ENCODE assay signal across 1 cellular context in the genomic region with DNA sequence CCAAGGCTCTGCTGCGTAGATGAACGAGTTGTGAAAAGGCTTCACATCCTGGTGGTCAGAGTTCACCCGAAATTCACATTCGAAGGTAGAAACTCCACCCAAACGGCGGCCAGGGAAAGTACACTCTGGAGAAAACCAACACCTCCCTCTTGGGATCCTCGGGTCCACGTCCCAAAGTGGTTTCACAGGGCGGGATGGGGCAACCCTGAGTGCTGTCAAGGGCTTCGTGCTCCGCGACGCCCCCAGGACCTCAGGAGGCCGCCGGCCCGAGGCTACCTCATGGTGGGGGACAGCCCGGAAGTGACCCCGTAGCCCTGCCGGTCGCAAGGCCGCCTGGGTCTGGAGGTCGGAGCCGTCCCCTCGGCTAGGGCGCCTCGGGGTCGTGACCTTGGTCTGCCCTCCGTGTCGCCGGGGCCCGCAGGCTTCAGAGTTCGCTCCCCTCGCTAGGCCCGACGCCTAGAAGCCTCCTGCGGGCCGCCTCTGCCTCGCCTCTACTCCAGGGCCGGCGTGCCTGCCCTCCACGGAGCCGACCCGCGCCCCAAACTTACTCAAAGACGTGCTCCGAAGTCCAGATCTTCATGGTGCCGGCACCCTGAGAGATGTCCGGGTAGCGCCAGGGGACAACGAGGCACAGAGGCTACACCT.
TF ChIP-seq lines count a peak whose summit lies in the region.

A gene (minus strand): TSS at position 636 of the 645 bp plus-strand sequence. CDS start 56 bp downstream, at position 580.

TF ChIP-seq in K562, 482 proteins besides CTCF, POLR2A, EP300 and RAD21 (continued from another document and continues in another):
- TF ChIP-seq ZNF224 (CRISPR knock-in tag; IDR thresholded peaks at IDR 0.05) = 0 out of 2 replicates have a peak, but pooled peaks have one; percentile 67
- no peak for TF ChIP-seq NFXL1 (CRISPR knock-in tag; IDR thresholded peaks at IDR 0.05)
- TF ChIP-seq YBX1 (IDR thresholded peaks at IDR 0.05) = no peak
- TF ChIP-seq HNRNPH1 (optimal IDR thresholded peaks at IDR 0.05; ENCODE audit: low read depth, low read length) = no peak
- no peak for TF ChIP-seq ILK (tag; IDR thresholded peaks at IDR 0.05; ENCODE audit: borderline replicate concordance, low read depth)
- peak; percentile 76; the same call in 1 of the 2 replicates for TF ChIP-seq ZNF766 (CRISPR knock-in tag; conservative IDR thresholded peaks at IDR 0.05)
- TF ChIP-seq, protein P1, sequence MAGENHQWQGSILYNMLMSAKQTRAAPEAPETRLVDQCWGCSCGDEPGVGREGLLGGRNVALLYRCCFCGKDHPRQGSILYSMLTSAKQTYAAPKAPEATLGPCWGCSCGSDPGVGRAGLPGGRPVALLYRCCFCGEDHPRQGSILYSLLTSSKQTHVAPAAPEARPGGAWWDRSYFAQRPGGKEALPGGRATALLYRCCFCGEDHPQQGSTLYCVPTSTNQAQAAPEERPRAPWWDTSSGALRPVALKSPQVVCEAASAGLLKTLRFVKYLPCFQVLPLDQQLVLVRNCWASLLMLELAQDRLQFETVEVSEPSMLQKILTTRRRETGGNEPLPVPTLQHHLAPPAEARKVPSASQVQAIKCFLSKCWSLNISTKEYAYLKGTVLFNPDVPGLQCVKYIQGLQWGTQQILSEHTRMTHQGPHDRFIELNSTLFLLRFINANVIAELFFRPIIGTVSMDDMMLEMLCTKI (IDR thresholded peaks at IDR 0.05; ENCODE audit: partially characterized antibody) = no peak
- no peak for TF ChIP-seq ZC3H8 (IDR thresholded peaks at IDR 0.05)
- TF ChIP-seq KLF6 (CRISPR knock-in tag; IDR thresholded peaks at IDR 0.05; ENCODE audit: borderline replicate concordance) = no peak
- no peak for TF ChIP-seq BCL6 (CRISPR knock-in tag; IDR thresholded peaks at IDR 0.05)
- peak; percentile 83; the same call in 1 of the 2 replicates for TF ChIP-seq ZNF217 (CRISPR knock-in tag; IDR thresholded peaks at IDR 0.05)
- TF ChIP-seq, protein P2, sequence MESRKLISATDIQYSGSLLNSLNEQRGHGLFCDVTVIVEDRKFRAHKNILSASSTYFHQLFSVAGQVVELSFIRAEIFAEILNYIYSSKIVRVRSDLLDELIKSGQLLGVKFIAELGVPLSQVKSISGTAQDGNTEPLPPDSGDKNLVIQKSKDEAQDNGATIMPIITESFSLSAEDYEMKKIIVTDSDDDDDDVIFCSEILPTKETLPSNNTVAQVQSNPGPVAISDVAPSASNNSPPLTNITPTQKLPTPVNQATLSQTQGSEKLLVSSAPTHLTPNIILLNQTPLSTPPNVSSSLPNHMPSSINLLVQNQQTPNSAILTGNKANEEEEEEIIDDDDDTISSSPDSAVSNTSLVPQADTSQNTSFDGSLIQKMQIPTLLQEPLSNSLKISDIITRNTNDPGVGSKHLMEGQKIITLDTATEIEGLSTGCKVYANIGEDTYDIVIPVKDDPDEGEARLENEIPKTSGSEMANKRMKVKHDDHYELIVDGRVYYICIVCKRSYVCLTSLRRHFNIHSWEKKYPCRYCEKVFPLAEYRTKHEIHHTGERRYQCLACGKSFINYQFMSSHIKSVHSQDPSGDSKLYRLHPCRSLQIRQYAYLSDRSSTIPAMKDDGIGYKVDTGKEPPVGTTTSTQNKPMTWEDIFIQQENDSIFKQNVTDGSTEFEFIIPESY (CRISPR knock-in tag; IDR thresholded peaks at IDR 0.05) = peak; percentile 74
- no peak for TF ChIP-seq NCOA1 (IDR thresholded peaks at IDR 0.05; ENCODE audit: low read depth)
- TF ChIP-seq, protein P3, sequence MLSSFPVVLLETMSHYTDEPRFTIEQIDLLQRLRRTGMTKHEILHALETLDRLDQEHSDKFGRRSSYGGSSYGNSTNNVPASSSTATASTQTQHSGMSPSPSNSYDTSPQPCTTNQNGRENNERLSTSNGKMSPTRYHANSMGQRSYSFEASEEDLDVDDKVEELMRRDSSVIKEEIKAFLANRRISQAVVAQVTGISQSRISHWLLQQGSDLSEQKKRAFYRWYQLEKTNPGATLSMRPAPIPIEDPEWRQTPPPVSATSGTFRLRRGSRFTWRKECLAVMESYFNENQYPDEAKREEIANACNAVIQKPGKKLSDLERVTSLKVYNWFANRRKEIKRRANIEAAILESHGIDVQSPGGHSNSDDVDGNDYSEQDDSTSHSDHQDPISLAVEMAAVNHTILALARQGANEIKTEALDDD (IDR thresholded peaks at IDR 0.05) = no peak
- 0 out of 2 replicates have a peak, but pooled peaks have one; percentile 17 for TF ChIP-seq RBM14 (IDR thresholded peaks at IDR 0.05; ENCODE audit: borderline replicate concordance, insufficient read depth, low read depth, low read length)
- TF ChIP-seq SMARCA5 (IDR thresholded peaks at IDR 0.05) = no peak
- TF ChIP-seq ZNF445 (CRISPR knock-in tag; IDR thresholded peaks at IDR 0.05; ENCODE audit: low read depth) = no peak
- no peak; the same call in 1 of the 2 replicates for TF ChIP-seq SMAD4 (CRISPR knock-in tag; conservative IDR thresholded peaks at IDR 0.05)
- TF ChIP-seq CEBPB (tag; IDR thresholded peaks at IDR 0.05) = no peak
- no peak for TF ChIP-seq ZNF696 (CRISPR knock-in tag; conservative IDR thresholded peaks at IDR 0.05)
- TF ChIP-seq RFX7 (CRISPR knock-in tag; IDR thresholded peaks at IDR 0.05) = no peak
- TF ChIP-seq, protein P4, sequence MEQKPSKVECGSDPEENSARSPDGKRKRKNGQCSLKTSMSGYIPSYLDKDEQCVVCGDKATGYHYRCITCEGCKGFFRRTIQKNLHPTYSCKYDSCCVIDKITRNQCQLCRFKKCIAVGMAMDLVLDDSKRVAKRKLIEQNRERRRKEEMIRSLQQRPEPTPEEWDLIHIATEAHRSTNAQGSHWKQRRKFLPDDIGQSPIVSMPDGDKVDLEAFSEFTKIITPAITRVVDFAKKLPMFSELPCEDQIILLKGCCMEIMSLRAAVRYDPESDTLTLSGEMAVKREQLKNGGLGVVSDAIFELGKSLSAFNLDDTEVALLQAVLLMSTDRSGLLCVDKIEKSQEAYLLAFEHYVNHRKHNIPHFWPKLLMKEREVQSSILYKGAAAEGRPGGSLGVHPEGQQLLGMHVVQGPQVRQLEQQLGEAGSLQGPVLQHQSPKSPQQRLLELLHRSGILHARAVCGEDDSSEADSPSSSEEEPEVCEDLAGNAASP (IDR thresholded peaks at IDR 0.05) = no peak
- TF ChIP-seq SOX6 (IDR thresholded peaks at IDR 0.05) = no peak
- TF ChIP-seq, protein P5, sequence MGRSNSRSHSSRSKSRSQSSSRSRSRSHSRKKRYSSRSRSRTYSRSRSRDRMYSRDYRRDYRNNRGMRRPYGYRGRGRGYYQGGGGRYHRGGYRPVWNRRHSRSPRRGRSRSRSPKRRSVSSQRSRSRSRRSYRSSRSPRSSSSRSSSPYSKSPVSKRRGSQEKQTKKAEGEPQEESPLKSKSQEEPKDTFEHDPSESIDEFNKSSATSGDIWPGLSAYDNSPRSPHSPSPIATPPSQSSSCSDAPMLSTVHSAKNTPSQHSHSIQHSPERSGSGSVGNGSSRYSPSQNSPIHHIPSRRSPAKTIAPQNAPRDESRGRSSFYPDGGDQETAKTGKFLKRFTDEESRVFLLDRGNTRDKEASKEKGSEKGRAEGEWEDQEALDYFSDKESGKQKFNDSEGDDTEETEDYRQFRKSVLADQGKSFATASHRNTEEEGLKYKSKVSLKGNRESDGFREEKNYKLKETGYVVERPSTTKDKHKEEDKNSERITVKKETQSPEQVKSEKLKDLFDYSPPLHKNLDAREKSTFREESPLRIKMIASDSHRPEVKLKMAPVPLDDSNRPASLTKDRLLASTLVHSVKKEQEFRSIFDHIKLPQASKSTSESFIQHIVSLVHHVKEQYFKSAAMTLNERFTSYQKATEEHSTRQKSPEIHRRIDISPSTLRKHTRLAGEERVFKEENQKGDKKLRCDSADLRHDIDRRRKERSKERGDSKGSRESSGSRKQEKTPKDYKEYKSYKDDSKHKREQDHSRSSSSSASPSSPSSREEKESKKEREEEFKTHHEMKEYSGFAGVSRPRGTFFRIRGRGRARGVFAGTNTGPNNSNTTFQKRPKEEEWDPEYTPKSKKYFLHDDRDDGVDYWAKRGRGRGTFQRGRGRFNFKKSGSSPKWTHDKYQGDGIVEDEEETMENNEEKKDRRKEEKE (IDR thresholded peaks at IDR 0.05; ENCODE audit: borderline replicate concordance in 1 of 2, control insufficient read depth in 1 of 2, low read depth in 2 of 2, low read length in 1 of 2) = no peak
- no peak for TF ChIP-seq HIVEP1 (CRISPR knock-in tag; IDR thresholded peaks at IDR 0.05)
- peak; percentile 7 for TF ChIP-seq TBP (optimal IDR thresholded peaks at IDR 0.05; ENCODE audit: low read depth, low read length)
- TF ChIP-seq TOE1 (IDR thresholded peaks at IDR 0.05; ENCODE audit: borderline replicate concordance) = no peak
- TF ChIP-seq TOE1 (CRISPR knock-in tag; IDR thresholded peaks at IDR 0.05; ENCODE audit: borderline replicate concordance, low read depth) = no peak
- no peak for TF ChIP-seq MCM3 (IDR thresholded peaks at IDR 0.05)
- no peak for TF ChIP-seq ZC3H11A (IDR thresholded peaks at IDR 0.05; ENCODE audit: low read depth, low read length)
- no peak for TF ChIP-seq TAF1 (IDR thresholded peaks at IDR 0.05; ENCODE audit: control insufficient read depth, extremely low read depth, insufficient read depth, low read length, severe bottlenecking)
- TF ChIP-seq, protein P6, sequence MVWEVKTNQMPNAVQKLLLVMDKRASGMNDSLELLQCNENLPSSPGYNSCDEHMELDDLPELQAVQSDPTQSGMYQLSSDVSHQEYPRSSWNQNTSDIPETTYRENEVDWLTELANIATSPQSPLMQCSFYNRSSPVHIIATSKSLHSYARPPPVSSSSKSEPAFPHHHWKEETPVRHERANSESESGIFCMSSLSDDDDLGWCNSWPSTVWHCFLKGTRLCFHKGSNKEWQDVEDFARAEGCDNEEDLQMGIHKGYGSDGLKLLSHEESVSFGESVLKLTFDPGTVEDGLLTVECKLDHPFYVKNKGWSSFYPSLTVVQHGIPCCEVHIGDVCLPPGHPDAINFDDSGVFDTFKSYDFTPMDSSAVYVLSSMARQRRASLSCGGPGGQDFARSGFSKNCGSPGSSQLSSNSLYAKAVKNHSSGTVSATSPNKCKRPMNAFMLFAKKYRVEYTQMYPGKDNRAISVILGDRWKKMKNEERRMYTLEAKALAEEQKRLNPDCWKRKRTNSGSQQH (CRISPR knock-in tag; IDR thresholded peaks at IDR 0.05) = 0 out of 2 replicates have a peak, but pooled peaks have one; percentile 41
- TF ChIP-seq, protein P7, sequence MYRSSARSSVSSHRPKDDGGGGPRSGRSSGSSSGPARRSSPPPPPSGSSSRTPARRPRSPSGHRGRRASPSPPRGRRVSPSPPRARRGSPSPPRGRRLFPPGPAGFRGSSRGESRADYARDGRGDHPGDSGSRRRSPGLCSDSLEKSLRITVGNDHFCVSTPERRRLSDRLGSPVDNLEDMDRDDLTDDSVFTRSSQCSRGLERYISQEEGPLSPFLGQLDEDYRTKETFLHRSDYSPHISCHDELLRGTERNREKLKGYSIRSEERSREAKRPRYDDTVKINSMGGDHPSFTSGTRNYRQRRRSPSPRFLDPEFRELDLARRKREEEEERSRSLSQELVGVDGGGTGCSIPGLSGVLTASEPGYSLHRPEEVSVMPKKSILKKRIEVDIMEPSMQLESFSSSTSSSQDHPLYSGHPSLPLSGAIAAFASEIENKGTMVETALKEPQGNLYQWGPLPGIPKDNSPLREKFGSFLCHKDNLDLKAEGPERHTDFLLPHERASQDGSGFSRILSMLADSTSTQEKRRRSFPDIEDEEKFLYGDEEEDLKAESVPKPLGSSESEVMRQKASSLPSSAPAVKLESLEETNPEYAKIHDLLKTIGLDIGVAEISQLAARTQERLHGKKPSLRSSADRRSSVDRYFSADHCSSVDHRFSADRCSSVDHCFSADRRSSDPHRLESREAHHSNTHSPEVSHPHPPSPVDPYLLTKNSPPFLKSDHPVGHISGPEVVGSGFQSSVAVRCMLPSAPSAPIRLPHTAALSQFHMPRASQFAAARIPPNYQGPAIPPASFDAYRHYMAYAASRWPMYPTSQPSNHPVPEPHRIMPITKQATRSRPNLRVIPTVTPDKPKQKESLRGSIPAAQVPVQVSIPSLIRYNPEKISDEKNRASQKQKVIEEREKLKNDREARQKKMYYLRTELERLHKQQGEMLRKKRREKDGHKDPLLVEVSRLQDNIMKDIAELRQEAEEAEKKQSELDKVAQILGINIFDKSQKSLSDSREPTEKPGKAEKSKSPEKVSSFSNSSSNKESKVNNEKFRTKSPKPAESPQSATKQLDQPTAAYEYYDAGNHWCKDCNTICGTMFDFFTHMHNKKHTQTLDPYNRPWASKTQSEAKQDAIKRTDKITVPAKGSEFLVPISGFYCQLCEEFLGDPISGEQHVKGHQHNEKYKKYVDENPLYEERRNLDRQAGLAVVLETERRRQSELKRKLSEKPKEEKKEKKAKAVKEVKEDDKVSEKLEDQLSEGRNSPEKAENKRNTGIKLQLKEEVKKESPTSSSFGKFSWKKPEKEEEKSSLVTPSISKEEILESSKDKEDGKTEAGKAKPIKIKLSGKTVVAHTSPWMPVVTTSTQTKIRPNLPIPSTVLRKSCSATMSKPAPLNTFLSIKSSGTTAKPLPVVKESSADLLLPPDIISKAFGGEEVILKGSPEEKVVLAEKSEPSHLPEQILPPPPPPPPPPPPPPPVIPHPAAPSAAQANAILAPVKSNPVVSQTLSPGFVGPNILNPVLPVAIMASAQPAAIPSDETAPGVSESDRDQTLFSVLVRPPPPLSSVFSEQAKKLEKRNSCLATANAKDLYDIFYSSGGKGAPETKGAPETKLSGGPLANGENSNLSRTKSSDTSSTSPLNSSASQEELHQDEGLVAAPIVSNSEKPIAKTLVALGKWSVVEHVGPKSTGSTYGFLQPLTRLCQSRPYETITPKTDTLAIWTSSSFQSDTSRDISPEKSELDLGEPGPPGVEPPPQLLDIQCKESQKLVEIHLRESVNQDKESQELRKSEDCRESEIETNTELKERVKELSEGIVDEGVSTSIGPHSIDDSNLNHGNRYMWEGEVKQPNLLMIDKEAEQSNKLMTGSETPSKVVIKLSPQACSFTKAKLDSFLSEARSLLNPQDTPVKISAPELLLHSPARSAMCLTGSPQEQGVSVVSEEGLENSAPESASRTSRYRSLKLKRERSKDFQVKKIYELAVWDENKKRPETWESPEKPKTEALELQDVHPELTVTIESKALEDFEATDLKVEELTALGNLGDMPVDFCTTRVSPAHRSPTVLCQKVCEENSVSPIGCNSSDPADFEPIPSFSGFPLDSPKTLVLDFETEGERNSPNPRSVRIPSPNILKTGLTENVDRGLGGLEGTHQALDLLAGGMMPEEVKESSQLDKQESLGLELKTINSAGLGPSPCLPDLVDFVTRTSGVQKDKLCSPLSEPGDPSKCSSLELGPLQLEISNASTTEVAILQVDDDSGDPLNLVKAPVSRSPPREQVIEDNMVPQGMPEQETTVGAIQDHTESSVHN (IDR thresholded peaks at IDR 0.05; ENCODE audit: borderline replicate concordance in 1 of 2, low read depth in 1 of 2) = no peak
- TF ChIP-seq ZNF316 (IDR thresholded peaks at IDR 0.05) = peak; percentile 99
- TF ChIP-seq, protein P8, sequence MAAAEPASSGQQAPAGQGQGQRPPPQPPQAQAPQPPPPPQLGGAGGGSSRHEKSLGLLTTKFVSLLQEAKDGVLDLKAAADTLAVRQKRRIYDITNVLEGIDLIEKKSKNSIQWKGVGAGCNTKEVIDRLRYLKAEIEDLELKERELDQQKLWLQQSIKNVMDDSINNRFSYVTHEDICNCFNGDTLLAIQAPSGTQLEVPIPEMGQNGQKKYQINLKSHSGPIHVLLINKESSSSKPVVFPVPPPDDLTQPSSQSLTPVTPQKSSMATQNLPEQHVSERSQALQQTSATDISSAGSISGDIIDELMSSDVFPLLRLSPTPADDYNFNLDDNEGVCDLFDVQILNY (CRISPR knock-in tag; IDR thresholded peaks at IDR 0.05) = no peak
- no peak for TF ChIP-seq ZNF23 (CRISPR knock-in tag; IDR thresholded peaks at IDR 0.05)
